ENCODE assay signal across 9 cellular contexts in the genomic region with DNA sequence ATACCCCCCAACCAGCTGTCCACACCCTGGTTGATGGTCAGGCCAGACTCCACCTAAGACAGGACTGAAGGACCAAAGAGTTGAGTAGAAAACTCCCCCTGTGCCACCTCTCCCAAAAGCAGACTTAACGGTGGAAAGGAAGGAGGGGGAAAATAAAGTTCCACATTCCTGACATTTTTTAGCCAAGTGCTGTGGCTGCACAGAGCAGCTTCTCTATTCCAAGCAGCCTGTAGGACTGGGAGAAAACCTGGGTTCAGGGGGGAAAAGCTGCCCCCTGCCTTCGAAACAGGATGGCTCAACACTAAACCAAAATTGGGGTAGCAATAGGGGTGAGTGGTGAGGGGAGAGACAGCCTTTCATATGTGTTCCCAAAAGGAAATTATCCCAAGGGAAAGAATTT. TPM values are rescaled to one million over a fixed set of nuclear protein-coding genes. Genes with fewer than 3 reads are reported as not detected.
A peak's percentile ranks its signal among the peaks of the same experiment; 100 is the strongest.
DNase-seq lines count a peak whose midpoint lies in the region; FAIRE-seq and TF ChIP-seq lines count a peak whose summit lies in the region.
"Had no signal": no experiment of that assay in that cellular context is flagged by ENCODE, and none has a peak within 500 bp of the region (broad histone marks: within the 10 kb centered on the region; RNA-seq: fewer than 3 reads in every experiment).

No MANE protein-coding gene starts in this region.

- DNase-seq in GM06990 (ENCODE audit: extremely low read depth, insufficient read length) = no peak
- DNase-seq in SK-N-MC (ENCODE audit: low read depth, low spot score) = no peak
- DNase-seq in hepatocyte (ENCODE audit: low spot score) = no peak
- no peak for DNase-seq in germinal center (ENCODE audit: low spot score)
- no peak for DNase-seq in epidermal melanocyte (ENCODE audit: insufficient read length, low spot score)
- DNase-seq in GM12891 (ENCODE audit: insufficient read length, low spot score) = no peak
- DNase-seq in stimulated activated naive CD4-positive, alpha-beta T cell (lab: John Stamatoyannopoulos, UW) = no peak
- DNase-seq: GOT3 had no signal

- no peak for TF ChIP-seq POLR2A in GM12891 (IDR thresholded peaks at IDR 0.05; ENCODE audit: low read depth, low read length)

- H3K36me3 ChIP-seq in GM06990 (ENCODE audit: control insufficient read depth, insufficient read depth, low read length) (peaks cover 1% of the 10 kb centered on the region), SK-N-MC (ENCODE audit: insufficient read depth, low read length) (no peaks in the 10 kb centered on the region), hepatocyte (replicated peaks; ENCODE audit: insufficient read depth, low read depth) (no peaks in the 10 kb centered on the region)

- no peak for FAIRE-seq in GM12891 (lab: Jason Lieb, UNC)

- H3K79me2 ChIP-seq in hepatocyte = peaks cover 83% of the 10 kb centered on the region

- H3K9me3 ChIP-seq in SK-N-MC (ENCODE audit: low read depth, low read length) = no peaks in the 10 kb centered on the region
- H3K9me3 ChIP-seq in hepatocyte (ENCODE audit: low read depth) = no peaks in the 10 kb centered on the region

- H3K9me2 ChIP-seq in hepatocyte (replicated peaks; ENCODE audit: insufficient read depth) = no peaks in the 10 kb centered on the region

- H3K4me3 ChIP-seq in GM06990 (replicated peaks; ENCODE audit: low read depth, low read length) (peak overlapping the region; percentile 27; the same call in 1 of the 2 replicates), SK-N-MC (peak overlapping the region; percentile 31), hepatocyte (no peak overlapping the region), skin epidermis (no peak overlapping the region)

- H3K4me2 ChIP-seq in hepatocyte = peak overlapping the region; percentile 87

- no peak for TF ChIP-seq CTCF in GM06990 (IDR thresholded peaks at IDR 0.05; ENCODE audit: insufficient read depth, low read length, poor library complexity, severe bottlenecking)
- no peak for TF ChIP-seq CTCF in hepatocyte (IDR thresholded peaks at IDR 0.05; ENCODE audit: poor library complexity)

- H2AFZ ChIP-seq in hepatocyte = no peak overlapping the region

- WGBS in hepatocyte (ENCODE audit: low lambda C conversion rate, missing lambda C conversion rate) = 37% methylated on average over 2 of the region's 2 CpGs

- H3K27ac ChIP-seq in SK-N-MC (no peak overlapping the region), hepatocyte (peak overlapping the region; percentile 44), skin epidermis (peak overlapping the region in 13 of 21 experiments; percentile 1 to 99 (median 49))

- H4K20me1 ChIP-seq in hepatocyte (ENCODE audit: insufficient read depth, poor library complexity, severe bottlenecking) = peaks cover 11% of the 10 kb centered on the region

- peaks cover 62% of the 10 kb centered on the region for H3K4me1 ChIP-seq in hepatocyte (ENCODE audit: insufficient read depth)

- H3K9ac ChIP-seq in SK-N-MC (ENCODE audit: insufficient read length) = no peak overlapping the region

- H3K27me3 ChIP-seq in GM06990 (replicated peaks; ENCODE audit: control insufficient read depth, insufficient read depth, low read length) = no peaks in the 10 kb centered on the region
- no peaks in the 10 kb centered on the region for H3K27me3 ChIP-seq in hepatocyte

TF ChIP-seq in GM12891, 5 proteins besides CTCF, POLR2A, EP300 and RAD21:
- no peak for TF ChIP-seq POU2F2 (IDR thresholded peaks at IDR 0.05; ENCODE audit: low read depth, low read length)
- no peak for TF ChIP-seq SPI1 (IDR thresholded peaks at IDR 0.05; ENCODE audit: low read depth, low read length)
- no peak for TF ChIP-seq PAX5 (IDR thresholded peaks at IDR 0.05; ENCODE audit: insufficient read depth, low read length, severe bottlenecking)
- no peak for TF ChIP-seq TAF1 (IDR thresholded peaks at IDR 0.05; ENCODE audit: low read depth, low read length)
- no peak for TF ChIP-seq POLR2AphosphoS5 (IDR thresholded peaks at IDR 0.05; ENCODE audit: low read depth, low read length)

RNA-seq across cellular contexts. Expression of a gene that starts 3.6 kb away (rescaled TPM):
- 47.6 and 48.2 TPM in 2 replicates for total RNA-seq in hepatocyte
- polyA plus RNA-seq in hepatocyte = 20.8 and 29.6 TPM in 2 replicates
- polyA plus RNA-seq in GM12891 (2012; ENCODE audit: low read depth, missing spikeins) = 7.5 TPM

Comparison
In these comparisons a context has a peak if more than half of its experiments do, and no peak if none do; other contexts are left out.
1. H3K4me3 ChIP-seq: peak in GM06990 (single experiment) and SK-N-MC (single experiment); none in hepatocyte (single experiment) and skin epidermis (0 of 7).